ENCODE assay signal across 15 cellular contexts in genomic region chr11:125162743-125163142, GRCh38. TPM values are rescaled to one million over a fixed set of nuclear protein-coding genes. Genes with fewer than 3 reads are reported as not detected.
"Had no signal": no experiment of that assay in that cellular context is flagged by ENCODE, and none has a peak within 500 bp of the region (broad histone marks: within the 10 kb centered on the region; RNA-seq: fewer than 3 reads in every experiment).

No MANE protein-coding gene starts in this region.

- H3K4me3 Mint-ChIP-seq: activated CD4-positive, alpha-beta T cell treated with anti-CD3 and anti-CD28 coated beads for 36 hours; activated CD8-positive, alpha-beta T cell treated with anti-CD3 and anti-CD28 coated beads for 36 hours; stimulated activated naive B cell treated with anti-CD40 and anti-IgM and Interleukin-4, amounts not matched to agents 10 μg/mL and 1 μg/mL and 100 μg/mL, for 72 hours had no signal

- H3K36me3 ChIP-seq: esophagus muscularis mucosa, sigmoid colon, tibial nerve had no signal

- H3K27ac Mint-ChIP-seq: activated CD4-positive, alpha-beta T cell treated with anti-CD3 and anti-CD28 coated beads for 36 hours; activated CD8-positive, alpha-beta T cell treated with anti-CD3 and anti-CD28 coated beads for 36 hours; stimulated activated naive B cell treated with anti-CD40 and anti-IgM and Interleukin-4, amounts not matched to agents 10 μg/mL and 1 μg/mL and 100 μg/mL, for 72 hours; T-cell had no signal

- H3K9me3 ChIP-seq: esophagus muscularis mucosa, sigmoid colon, tibial nerve had no signal

- H3K4me3 ChIP-seq: esophagus muscularis mucosa, sigmoid colon, tibial nerve had no signal

- DNase-seq: activated CD4-positive, alpha-beta T cell treated with anti-CD3 and anti-CD28 coated beads for 36 hours; activated CD8-positive, alpha-beta memory T cell treated with anti-CD3 and anti-CD28 coated beads, Interleukin-2, amount 50 U/mL, for 4 hours; activated CD8-positive, alpha-beta T cell treated with anti-CD3 and anti-CD28 coated beads for 36 hours; activated naive CD4-positive, alpha-beta T cell; cerebellar nuclear complex; dermis blood vessel endothelial cell; stimulated activated CD4-positive, alpha-beta T cell treated with anti-CD3 and anti-CD28 coated beads, Interleukin-2, amount 100 ng/mL, for 24 hours; stimulated activated naive B cell treated with anti-CD40 and anti-IgM and Interleukin-4, amounts not matched to agents 10 μg/mL and 1 μg/mL and 100 μg/mL, for 72 hours; T-cell; T1000 had no signal

- H3K36me3 Mint-ChIP-seq: mesothelial cell of epicardium; stimulated activated naive B cell treated with anti-CD40 and anti-IgM and Interleukin-4, amounts not matched to agents 10 μg/mL and 1 μg/mL and 100 μg/mL, for 72 hours; T-cell had no signal

- ATAC-seq: activated CD4-positive, alpha-beta T cell treated with anti-CD3 and anti-CD28 coated beads for 36 hours; activated CD8-positive, alpha-beta T cell treated with anti-CD3 and anti-CD28 coated beads for 36 hours; stimulated activated naive B cell treated with anti-CD40 and anti-IgM and Interleukin-4, amounts not matched to agents 10 μg/mL and 1 μg/mL and 100 μg/mL, for 72 hours; T-cell had no signal

- H3K27me3 ChIP-seq: sigmoid colon, tibial nerve had no signal

- H3K9me3 Mint-ChIP-seq: activated CD8-positive, alpha-beta T cell treated with anti-CD3 and anti-CD28 coated beads for 36 hours; mesothelial cell of epicardium; stimulated activated naive B cell treated with anti-CD40 and anti-IgM and Interleukin-4, amounts not matched to agents 10 μg/mL and 1 μg/mL and 100 μg/mL, for 72 hours; T-cell had no signal

- H3K27ac ChIP-seq: sigmoid colon, SK-N-MC had no signal

RNA-seq across cellular contexts. Expression of gene PKNOX2, which starts 1.8 kb away (rescaled TPM):
- total RNA-seq: activated CD4-positive, alpha-beta T cell treated with anti-CD3 and anti-CD28 coated beads for 36 hours; activated CD8-positive, alpha-beta T cell treated with anti-CD3 and anti-CD28 coated beads for 36 hours; dermis blood vessel endothelial cell had no signal
